Comparison of ENCODE assay signal across 22 cellular contexts in the genomic region with DNA sequence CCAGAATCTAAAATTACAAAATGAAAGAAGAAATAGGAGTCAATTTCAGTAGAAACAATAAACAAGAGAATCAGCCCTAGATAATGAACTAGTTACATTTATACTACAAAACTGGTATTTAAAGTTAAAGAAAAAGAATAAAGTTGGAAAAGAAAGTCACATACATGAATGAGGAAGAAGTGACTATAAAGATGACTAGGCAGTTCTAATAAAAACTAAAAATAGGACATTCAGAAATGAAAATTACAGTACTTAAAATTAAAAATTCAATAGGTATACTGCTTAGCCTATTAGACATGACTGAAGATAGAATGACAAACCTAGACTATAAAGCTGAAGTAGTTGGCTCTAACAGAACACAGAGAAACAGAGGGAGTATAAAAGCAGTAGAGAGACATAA.
A peak's percentile ranks its signal among the peaks of the same experiment; 100 is the strongest.
DNase-seq lines count a peak whose midpoint lies in the region; ATAC-seq and TF ChIP-seq lines count a peak whose summit lies in the region.
"Had no signal": no experiment of that assay in that cellular context is flagged by ENCODE, and none has a peak within 500 bp of the region (broad histone marks: within the 10 kb centered on the region; RNA-seq: fewer than 3 reads in every experiment).

No MANE protein-coding gene starts in this region.

- H3K14ac ChIP-seq in mesenchymal stem cell (ENCODE audit: low read length in 2 of 2), result no peak overlapping the region

- H3K27me3 Mint-ChIP-seq in activated T-cell treated with anti-CD3 and anti-CD28 coated beads, Interleukin-2, amount 50 U/mL, for 72 hours (ENCODE audit: low read depth), result peaks cover 17% of the 10 kb centered on the region
- peaks cover 25% of the 10 kb centered on the region for H3K27me3 Mint-ChIP-seq in activated T-cell treated with anti-CD3 and anti-CD28 coated beads, Interleukin-2, amount 50 U/mL, for 24 hours
- H3K27me3 Mint-ChIP-seq in WTC11 (ENCODE audit: low read depth), result no peaks in the 10 kb centered on the region

- no peak overlapping the region for H4K91ac ChIP-seq in mesenchymal stem cell (ENCODE audit: low read length)

- no peak for TF ChIP-seq POLR2A in adrenal gland (IDR thresholded peaks at IDR 0.05)
- TF ChIP-seq POLR2A in vagina (IDR thresholded peaks at IDR 0.05), result no peak
- no peak for TF ChIP-seq POLR2A in suprapubic skin (IDR thresholded peaks at IDR 0.05)

- no peak overlapping the region for H2BK15ac ChIP-seq in mesenchymal stem cell (ENCODE audit: low read depth, poor library complexity, severe bottlenecking)

- no peaks in the 10 kb centered on the region for H3K36me3 Mint-ChIP-seq in activated T-cell treated with anti-CD3 and anti-CD28 coated beads, Interleukin-2, amount 50 U/mL, for 72 hours (ENCODE audit: insufficient read depth in 2 of 2)
- no peaks in the 10 kb centered on the region for H3K36me3 Mint-ChIP-seq in activated T-cell treated with anti-CD3 and anti-CD28 coated beads, Interleukin-2, amount 50 U/mL, for 24 hours (ENCODE audit: low read depth)
- H3K36me3 Mint-ChIP-seq in WTC11, result no peaks in the 10 kb centered on the region
- H3K36me3 Mint-ChIP-seq: activated CD4-positive, alpha-beta memory T cell treated with anti-CD3 and anti-CD28 coated beads for 36 hours had no signal

- H3K36me3 ChIP-seq in adrenal gland (replicated peaks in 1 of 2) (no peaks in the 10 kb centered on the region), mesenchymal stem cell (ENCODE audit: control insufficient read depth in 1 of 2, insufficient read depth in 2 of 2, low read depth in 1 of 2, low read length in 2 of 2) (no peaks in the 10 kb centered on the region), vagina (no peaks in the 10 kb centered on the region), suprapubic skin (no peaks in the 10 kb centered on the region)
- H3K36me3 ChIP-seq: BE2C, heart right ventricle, left ventricle myocardium inferior, prostate gland, transverse colon had no signal

- H2BK12ac ChIP-seq in mesenchymal stem cell (ENCODE audit: low read length in 2 of 2), result no peak overlapping the region

- peaks cover 39% of the 10 kb centered on the region in 2 donors for H3K4me1 ChIP-seq in adrenal gland (replicated peaks in 1 of 2)
- H3K4me1 ChIP-seq in mesenchymal stem cell (ENCODE audit: control insufficient read depth, insufficient read depth, low read depth, low read length), result peaks cover 3% of the 10 kb centered on the region
- peaks cover 30% of the 10 kb centered on the region for H3K4me1 ChIP-seq in vagina
- peaks cover 21% of the 10 kb centered on the region for H3K4me1 ChIP-seq in suprapubic skin
- H3K4me1 ChIP-seq: BE2C, prostate gland had no signal

- H3K9me3 ChIP-seq in adrenal gland (replicated peaks in 1 of 3) (no peaks in the 10 kb centered on the region), mesenchymal stem cell (ENCODE audit: control insufficient read depth, low read length) (no peaks in the 10 kb centered on the region), vagina (no peaks in the 10 kb centered on the region), suprapubic skin (no peaks in the 10 kb centered on the region)
- H3K9me3 ChIP-seq: BE2C, heart right ventricle, left ventricle myocardium inferior, prostate gland, transverse colon had no signal

- H3K27ac ChIP-seq in adrenal gland (peak overlapping the region in 3 of 5 donors; percentile 48 to 57 (median 56)), mesenchymal stem cell (ENCODE audit: low read length, poor library complexity, severe bottlenecking) (no peak overlapping the region), vagina (peak overlapping the region; percentile 58), suprapubic skin (no peak overlapping the region)
- H3K27ac ChIP-seq: left ventricle myocardium inferior, prostate gland had no signal

- H3K27me3 ChIP-seq in adrenal gland (no peaks in the 10 kb centered on the region), mesenchymal stem cell (ENCODE audit: control insufficient read depth in 1 of 2, insufficient read depth in 1 of 2, low read length in 2 of 2) (no peaks in the 10 kb centered on the region), vagina (no peaks in the 10 kb centered on the region), suprapubic skin (no peaks in the 10 kb centered on the region)
- H3K27me3 ChIP-seq: BE2C, heart right ventricle, transverse colon had no signal

- no peak overlapping the region for H3K4ac ChIP-seq in mesenchymal stem cell (ENCODE audit: low read depth in 1 of 2, low read length in 2 of 2)

- POLR2A ChIA-PET in WTC11 (lab: Charles Lee), result no interaction called here

- H3K18ac ChIP-seq in mesenchymal stem cell (ENCODE audit: low read depth in 1 of 2, low read length in 2 of 2), result no peak overlapping the region

- H3K4me3 Mint-ChIP-seq in activated T-cell treated with anti-CD3 and anti-CD28 coated beads, Interleukin-2, amount 50 U/mL, for 72 hours, result no peak overlapping the region
- no peak overlapping the region for H3K4me3 Mint-ChIP-seq in activated T-cell treated with anti-CD3 and anti-CD28 coated beads, Interleukin-2, amount 50 U/mL, for 24 hours
- no peak overlapping the region for H3K4me3 Mint-ChIP-seq in WTC11
- H3K4me3 Mint-ChIP-seq: activated CD4-positive, alpha-beta memory T cell treated with anti-CD3 and anti-CD28 coated beads for 36 hours; neural crest cell had no signal

- no peak overlapping the region for H3K4me2 ChIP-seq in mesenchymal stem cell (ENCODE audit: low read length, poor library complexity, severe bottlenecking)

- peak overlapping the region; percentile 22 for H3K27ac Mint-ChIP-seq in activated T-cell treated with anti-CD3 and anti-CD28 coated beads, Interleukin-2, amount 50 U/mL, for 72 hours
- no peak overlapping the region for H3K27ac Mint-ChIP-seq in activated T-cell treated with anti-CD3 and anti-CD28 coated beads, Interleukin-2, amount 50 U/mL, for 24 hours
- H3K27ac Mint-ChIP-seq in WTC11, result no peak overlapping the region
- H3K27ac Mint-ChIP-seq: activated CD4-positive, alpha-beta memory T cell treated with anti-CD3 and anti-CD28 coated beads for 36 hours had no signal

- no peak for TF ChIP-seq EP300 in suprapubic skin (IDR thresholded peaks at IDR 0.05)

- H2BK120ac ChIP-seq in mesenchymal stem cell (ENCODE audit: low read depth, low read length), result no peak overlapping the region

- no peak overlapping the region for H2AK5ac ChIP-seq in mesenchymal stem cell (ENCODE audit: low read length, severe bottlenecking)

- H3K4me1 Mint-ChIP-seq in activated T-cell treated with anti-CD3 and anti-CD28 coated beads, Interleukin-2, amount 50 U/mL, for 72 hours (ENCODE audit: low read depth), result peaks cover 9% of the 10 kb centered on the region
- H3K4me1 Mint-ChIP-seq in activated T-cell treated with anti-CD3 and anti-CD28 coated beads, Interleukin-2, amount 50 U/mL, for 24 hours (ENCODE audit: low read depth), result peaks cover 15% of the 10 kb centered on the region
- H3K4me1 Mint-ChIP-seq in WTC11, result no peaks in the 10 kb centered on the region

- no peak for DNase-seq in activated T-cell treated with anti-CD3 and anti-CD28 coated beads, Interleukin-2, amount 50 U/mL, for 72 hours
- no peak for DNase-seq in activated T-cell treated with anti-CD3 and anti-CD28 coated beads, Interleukin-2, amount 50 U/mL, for 24 hours
- DNase-seq in adrenal gland, result no peak
- peak; percentile 15 for DNase-seq in mesenchymal stem cell
- no peak for DNase-seq in vagina (ENCODE audit: extremely low spot score in 2 of 2)
- DNase-seq in suprapubic skin (ENCODE audit: low spot score in 2 of 2), result no peak
- no peak for DNase-seq in WTC11 (ENCODE audit: low spot score)
- DNase-seq: activated CD4-positive, alpha-beta memory T cell treated with anti-CD3 and anti-CD28 coated beads for 36 hours; activated CD4-positive, CD25-positive, alpha-beta regulatory T cell; activated gamma-delta T cell; BE2C; heart right ventricle; left ventricle myocardium inferior; NCI-H1417 treated with DMSO at 0.1 percent for 48 hours; NCI-H2107; NCI-H510A; stimulated activated naive CD8-positive, alpha-beta T cell treated with anti-CD3 and anti-CD28 coated beads, Interleukin-15, Interleukin-2, amounts not matched to agents 100 U/mL and 50 U/mL, for 24 hours; T1000; transverse colon had no signal

- CTCF ChIA-PET in WTC11 (lab: Charles Lee), result no interaction called here

- no peaks in the 10 kb centered on the region for H3K9me3 Mint-ChIP-seq in activated T-cell treated with anti-CD3 and anti-CD28 coated beads, Interleukin-2, amount 50 U/mL, for 72 hours
- H3K9me3 Mint-ChIP-seq in activated T-cell treated with anti-CD3 and anti-CD28 coated beads, Interleukin-2, amount 50 U/mL, for 24 hours, result no peaks in the 10 kb centered on the region
- H3K9me3 Mint-ChIP-seq in WTC11, result no peaks in the 10 kb centered on the region
- H3K9me3 Mint-ChIP-seq: activated CD4-positive, alpha-beta memory T cell treated with anti-CD3 and anti-CD28 coated beads for 36 hours had no signal

- ATAC-seq in activated T-cell treated with anti-CD3 and anti-CD28 coated beads, Interleukin-2, amount 50 U/mL, for 72 hours (replicated peaks in 1 of 2), result no peak
- ATAC-seq in GM18870 (IDR thresholded peaks at IDR 0.05; ENCODE audit: unreplicated experiment) (no peak), WTC11 (no peak)
- ATAC-seq: heart right ventricle; stimulated activated naive CD8-positive, alpha-beta T cell treated with anti-CD3 and anti-CD28 coated beads, Interleukin-15, Interleukin-2, amounts not matched to agents 100 U/mL and 50 U/mL, for 24 hours had no signal

- H4K8ac ChIP-seq in mesenchymal stem cell (ENCODE audit: low read length), result no peak overlapping the region

- intact Hi-C loops in adrenal gland (cut with DNase I), result no loop called here
- intact Hi-C loops in vagina (cut with DNase I), result no loop called here

- H3K79me1 ChIP-seq in mesenchymal stem cell (replicated peaks; ENCODE audit: low read length, poor library complexity, severe bottlenecking), result no peaks in the 10 kb centered on the region

- H2AFZ ChIP-seq in mesenchymal stem cell (ENCODE audit: low read depth, low read length), result no peak overlapping the region

- peak overlapping the region; percentile 60 for H3K9ac ChIP-seq in mesenchymal stem cell (ENCODE audit: low read length)

- no peak overlapping the region for H3K23ac ChIP-seq in mesenchymal stem cell (ENCODE audit: low read length in 2 of 2)

- H3K4me3 ChIP-seq in adrenal gland (no peak overlapping the region), mesenchymal stem cell (ENCODE audit: insufficient read depth in 1 of 2, low read depth in 1 of 2, low read length in 2 of 2) (no peak overlapping the region), vagina (no peak overlapping the region), suprapubic skin (no peak overlapping the region)
- H3K4me3 ChIP-seq: heart right ventricle, left ventricle myocardium inferior, prostate gland, transverse colon had no signal

- peak overlapping the region; percentile 57 for H2BK5ac ChIP-seq in mesenchymal stem cell (ENCODE audit: low read depth, low read length, poor library complexity, severe bottlenecking)

- TF ChIP-seq CTCF in adrenal gland (IDR thresholded peaks at IDR 0.05), result no peak
- no peak for TF ChIP-seq CTCF in vagina (IDR thresholded peaks at IDR 0.05)
- TF ChIP-seq CTCF in suprapubic skin (IDR thresholded peaks at IDR 0.05), result no peak
- no peak for TF ChIP-seq CTCF in WTC11 (IDR thresholded peaks at IDR 0.05)

TF ChIP-seq in WTC11, 78 proteins besides CTCF, POLR2A, EP300 and RAD21 (continues in another document):
- TF ChIP-seq, protein P1, sequence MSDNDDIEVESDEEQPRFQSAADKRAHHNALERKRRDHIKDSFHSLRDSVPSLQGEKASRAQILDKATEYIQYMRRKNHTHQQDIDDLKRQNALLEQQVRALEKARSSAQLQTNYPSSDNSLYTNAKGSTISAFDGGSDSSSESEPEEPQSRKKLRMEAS (CRISPR knock-in tag; IDR thresholded peaks at IDR 0.05), result no peak

Comparison
In these comparisons a context has a peak if more than half of its experiments do, and no peak if none do; other contexts are left out.
1. H3K27ac ChIP-seq: peak in adrenal gland (3 of 5) and vagina (single experiment); none in mesenchymal stem cell (single experiment) and suprapubic skin (single experiment).